27 cellular contexts compared by ENCODE assay signal in the genomic region with DNA sequence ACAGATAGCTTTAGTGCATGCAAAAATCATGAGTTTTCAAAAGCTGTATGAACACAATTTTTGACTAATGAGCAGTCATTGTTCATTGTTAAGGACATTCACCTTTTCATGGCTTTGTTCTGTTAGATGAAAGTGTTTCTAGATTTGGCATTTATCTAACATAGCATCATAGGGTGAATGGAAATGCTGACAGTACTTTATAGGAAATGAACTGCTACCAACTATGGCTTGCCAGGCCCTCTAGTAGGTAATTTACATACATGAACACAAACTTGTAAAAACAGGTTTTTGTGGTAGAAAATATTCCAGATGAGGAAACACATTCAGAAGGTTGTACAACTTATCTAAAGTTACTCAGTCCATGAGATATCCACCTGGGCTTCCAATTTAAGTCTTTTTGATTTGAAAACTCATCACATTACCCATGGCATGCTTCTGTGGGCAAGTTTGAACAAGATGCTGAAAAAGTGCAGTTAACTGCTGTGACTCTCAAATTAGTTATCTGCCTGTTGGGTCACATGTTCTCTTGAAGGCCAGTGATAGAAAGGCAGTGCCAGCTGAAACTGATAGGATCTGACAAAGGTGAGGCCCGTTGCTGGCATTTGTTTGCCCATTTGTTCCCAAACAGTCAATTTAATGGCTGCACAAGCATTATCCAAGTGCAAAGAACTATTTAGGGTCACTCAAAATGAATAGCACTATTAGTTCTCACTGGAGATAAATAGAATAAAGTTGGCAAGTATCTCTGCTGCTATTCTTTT.
DNase-seq lines count a peak whose midpoint lies in the region; ATAC-seq, FAIRE-seq and TF ChIP-seq lines count a peak whose summit lies in the region.
"Had no signal": no experiment of that assay in that cellular context is flagged by ENCODE, and none has a peak within 500 bp of the region (broad histone marks: within the 10 kb centered on the region; RNA-seq: fewer than 3 reads in every experiment).

No MANE protein-coding gene starts in this region.

- in situ Hi-C loops in mammary epithelial cell (cut with MboI; ENCODE audit: low sequenced_read_pairs in 2 of 2): no loop called here

- H3K27ac ChIP-seq in mammary epithelial cell (ENCODE audit: insufficient read depth, low read depth, low read length) (peak overlapping the region; percentile 86), kidney (ENCODE audit: low read depth in 2 of 2, low read length in 2 of 2) (no peak overlapping the region)
- H3K27ac ChIP-seq: A549, heart left ventricle, KMS-11, testis, vagina had no signal

- no peaks in the 10 kb centered on the region for H3K27me3 Mint-ChIP-seq in T-helper 1 cell treated with Interleukin-12 subunit alpha and Interleukin-12 subunit beta and Interleukin-4 antibody, amounts not matched to agents 30 μg/mL and 1 μg/mL, for 36 hours (ENCODE audit: low read depth)
- H3K27me3 Mint-ChIP-seq: B cell had no signal

- DNase-seq in T-helper 1 cell: no peak
- no peak for DNase-seq in activated naive CD4-positive, alpha-beta T cell treated with anti-CD3 and anti-CD28 coated beads, Interleukin-2, amount 50 U/mL, for 72 hours (ENCODE audit: low spot score in 2 of 2)
- no peak for DNase-seq in activated naive CD4-positive, alpha-beta T cell (lab: John Stamatoyannopoulos, UW)
- peak; percentile 94 for DNase-seq in mammary epithelial cell
- no peak for DNase-seq in stimulated activated effector memory CD8-positive, alpha-beta T cell treated with anti-CD3 and anti-CD28 coated beads, Interleukin-12 subunit alpha, Interleukin-12 subunit beta, amount 100 ng/mL, for 72 hours (ENCODE audit: low spot score in 2 of 2)
- DNase-seq in SIG-M5 treated with dmso at 0.1 percent for 504 hours (lab: John Stamatoyannopoulos, UW; ENCODE audit: unreplicated experiment): no peak
- DNase-seq in kidney: no peak
- DNase-seq: activated CD8-positive, alpha-beta memory T cell treated with anti-CD3 and anti-CD28 coated beads for 24 hours; CD8-positive, alpha-beta memory T cell; dermis blood vessel endothelial cell; DMS79; GF-D8; heart left ventricle; left colon; mesendoderm; NCI-H526; nucleus accumbens; T-helper 17 cell; testis had no signal

- no peaks in the 10 kb centered on the region for H3K79me2 ChIP-seq in mammary epithelial cell (ENCODE audit: insufficient read depth, low read length)

- peak overlapping the region; percentile 34 for H2AFZ ChIP-seq in mammary epithelial cell (ENCODE audit: low read depth, low read length)

- H3K9ac ChIP-seq in mammary epithelial cell (ENCODE audit: insufficient read depth, low read length) (peak overlapping the region; percentile 24), kidney (ENCODE audit: low read length in 2 of 2) (no peak overlapping the region)
- H3K9ac ChIP-seq: KMS-11 had no signal

- no peaks in the 10 kb centered on the region for H3K9me3 ChIP-seq in mammary epithelial cell (replicated peaks; ENCODE audit: insufficient read depth, low read length)
- no peaks in the 10 kb centered on the region for H3K9me3 ChIP-seq in kidney (ENCODE audit: control insufficient read depth in 1 of 2, low read length in 2 of 2)
- H3K9me3 ChIP-seq: A549, HAP-1, heart left ventricle, testis, vagina had no signal

- no TSS peak for BruUV-seq in mammary epithelial cell (replicated peaks; lab: Mats Ljungman, UMichigan)

- H3K36me3 Mint-ChIP-seq in T-helper 1 cell treated with Interleukin-12 subunit alpha and Interleukin-12 subunit beta and Interleukin-4 antibody, amounts not matched to agents 30 μg/mL and 1 μg/mL, for 36 hours (ENCODE audit: low read depth): no peaks in the 10 kb centered on the region
- peaks cover 0 to 17% of the 10 kb centered on the region in 2 donors for H3K36me3 Mint-ChIP-seq in activated naive CD4-positive, alpha-beta T cell treated with anti-CD3 and anti-CD28 coated beads, Interleukin-2, amount 50 U/mL, for 72 hours
- H3K36me3 Mint-ChIP-seq in stimulated activated effector memory CD8-positive, alpha-beta T cell treated with anti-CD3 and anti-CD28 coated beads, Interleukin-12 subunit alpha, Interleukin-12 subunit beta, amount 100 ng/mL, for 72 hours: no peaks in the 10 kb centered on the region
- H3K36me3 Mint-ChIP-seq: CD8-positive, alpha-beta memory T cell had no signal

- no peaks in the 10 kb centered on the region for H3K9me3 Mint-ChIP-seq in T-helper 1 cell treated with Interleukin-12 subunit alpha and Interleukin-12 subunit beta and Interleukin-4 antibody, amounts not matched to agents 30 μg/mL and 1 μg/mL, for 36 hours
- H3K9me3 Mint-ChIP-seq in activated naive CD4-positive, alpha-beta T cell treated with anti-CD3 and anti-CD28 coated beads, Interleukin-2, amount 50 U/mL, for 72 hours: peaks cover 0 to 9% of the 10 kb centered on the region in 2 donors
- H3K9me3 Mint-ChIP-seq in stimulated activated effector memory CD8-positive, alpha-beta T cell treated with anti-CD3 and anti-CD28 coated beads, Interleukin-12 subunit alpha, Interleukin-12 subunit beta, amount 100 ng/mL, for 72 hours: no peaks in the 10 kb centered on the region
- H3K9me3 Mint-ChIP-seq: CD8-positive, alpha-beta memory T cell had no signal

- peak; percentile 48 to 59 for ATAC-seq in activated naive CD4-positive, alpha-beta T cell treated with anti-CD3 and anti-CD28 coated beads, Interleukin-2, amount 50 U/mL, for 72 hours
- peak; percentile 24 for ATAC-seq in stimulated activated effector memory CD8-positive, alpha-beta T cell treated with anti-CD3 and anti-CD28 coated beads, Interleukin-12 subunit alpha, Interleukin-12 subunit beta, amount 100 ng/mL, for 72 hours
- ATAC-seq: A549, heart left ventricle, left colon, T-helper 17 cell had no signal

- H3K4me3 ChIP-seq in mammary epithelial cell (replicated peaks in 1 of 3; ENCODE audit: insufficient read depth in 1 of 3, low read depth in 2 of 3, low read length in 3 of 3) (no peak overlapping the region), kidney (ENCODE audit: low read length in 2 of 2) (no peak overlapping the region)
- H3K4me3 ChIP-seq: A549, HAP-1, heart left ventricle, skin epidermis, testis, vagina had no signal

- H3K36me3 ChIP-seq in mammary epithelial cell (ENCODE audit: insufficient read depth, low read length) (no peaks in the 10 kb centered on the region), kidney (ENCODE audit: control insufficient read depth in 1 of 2, insufficient read depth in 2 of 2, low read length in 2 of 2) (no peaks in the 10 kb centered on the region)
- H3K36me3 ChIP-seq: HAP-1, heart left ventricle, vagina had no signal

- H3K27ac Mint-ChIP-seq in T-helper 1 cell treated with Interleukin-12 subunit alpha and Interleukin-12 subunit beta and Interleukin-4 antibody, amounts not matched to agents 30 μg/mL and 1 μg/mL, for 36 hours: peak overlapping the region; percentile 18
- H3K27ac Mint-ChIP-seq in activated naive CD4-positive, alpha-beta T cell treated with anti-CD3 and anti-CD28 coated beads, Interleukin-2, amount 50 U/mL, for 72 hours: peak overlapping the region; percentile 91 to 94
- H3K27ac Mint-ChIP-seq in stimulated activated effector memory CD8-positive, alpha-beta T cell treated with anti-CD3 and anti-CD28 coated beads, Interleukin-12 subunit alpha, Interleukin-12 subunit beta, amount 100 ng/mL, for 72 hours: no peak overlapping the region
- H3K27ac Mint-ChIP-seq: B cell; CD8-positive, alpha-beta memory T cell; T-helper 17 cell had no signal

- 0% methylated on average over 1 of the region's 1 CpG for WGBS in mammary epithelial cell (ENCODE audit: low coverage, missing lambda C conversion rate)

- intact Hi-C loops in mammary epithelial cell (cut with micrococcal nuclease) (no loop called here), kidney (cut with DNase I) (no loop called here)

- no peak for FAIRE-seq in kidney (lab: Jason Lieb, UNC)
- FAIRE-seq: HTR-8/SVneo had no signal

- CTCF ChIA-PET in mammary epithelial cell (lab: Charles Lee; ENCODE audit: low non-redundant PET): no interaction called here

- no peaks in the 10 kb centered on the region for H4K20me1 ChIP-seq in mammary epithelial cell (ENCODE audit: insufficient read depth, low read length)

- TF ChIP-seq CTCF in mammary epithelial cell (conservative IDR thresholded peaks at IDR 0.05 in 1 of 2, IDR thresholded peaks at IDR 0.05 in 1 of 2; ENCODE audit: extremely low read depth in 1 of 2, insufficient read depth in 1 of 2, low read depth in 1 of 2, low read length in 2 of 2): no peak
- no peak for TF ChIP-seq CTCF in kidney (IDR thresholded peaks at IDR 0.05; ENCODE audit: borderline replicate concordance, extremely low read depth, insufficient read depth)

- peaks cover 28% of the 10 kb centered on the region for H3K4me1 ChIP-seq in mammary epithelial cell (ENCODE audit: insufficient read depth, low read length)
- H3K4me1 ChIP-seq in kidney (ENCODE audit: control insufficient read depth in 1 of 2, insufficient read depth in 1 of 2, low read depth in 1 of 2, low read length in 2 of 2): no peaks in the 10 kb centered on the region
- H3K4me1 ChIP-seq: A549, HAP-1, heart left ventricle, testis, vagina had no signal

- peaks cover 16% of the 10 kb centered on the region for H3K4me1 Mint-ChIP-seq in T-helper 1 cell treated with Interleukin-12 subunit alpha and Interleukin-12 subunit beta and Interleukin-4 antibody, amounts not matched to agents 30 μg/mL and 1 μg/mL, for 36 hours (ENCODE audit: low read depth)
- peaks cover 6% of the 10 kb centered on the region for H3K4me1 Mint-ChIP-seq in stimulated activated effector memory CD8-positive, alpha-beta T cell treated with anti-CD3 and anti-CD28 coated beads, Interleukin-12 subunit alpha, Interleukin-12 subunit beta, amount 100 ng/mL, for 72 hours
- H3K4me1 Mint-ChIP-seq: B cell, T-helper 17 cell had no signal

- no peak overlapping the region for H3K4me3 Mint-ChIP-seq in T-helper 1 cell treated with Interleukin-12 subunit alpha and Interleukin-12 subunit beta and Interleukin-4 antibody, amounts not matched to agents 30 μg/mL and 1 μg/mL, for 36 hours
- no peak overlapping the region for H3K4me3 Mint-ChIP-seq in stimulated activated effector memory CD8-positive, alpha-beta T cell treated with anti-CD3 and anti-CD28 coated beads, Interleukin-12 subunit alpha, Interleukin-12 subunit beta, amount 100 ng/mL, for 72 hours
- H3K4me3 Mint-ChIP-seq: B cell; CD8-positive, alpha-beta memory T cell; T-helper 17 cell had no signal

- H3K4me2 ChIP-seq in mammary epithelial cell (ENCODE audit: insufficient read depth, low read depth, low read length): peak overlapping the region; percentile 23
- H3K4me2 ChIP-seq: A549, KMS-11 had no signal

- dilution Hi-C loops in mammary epithelial cell (cut with HindIII; ENCODE audit: low sequenced_read_pairs): no loop called here

- H3K27me3 ChIP-seq in mammary epithelial cell (ENCODE audit: insufficient read depth, low read length): no peaks in the 10 kb centered on the region
- H3K27me3 ChIP-seq: heart left ventricle, testis, vagina had no signal
